Comparison of ENCODE assay signal across 10 cellular contexts in the genomic region with DNA sequence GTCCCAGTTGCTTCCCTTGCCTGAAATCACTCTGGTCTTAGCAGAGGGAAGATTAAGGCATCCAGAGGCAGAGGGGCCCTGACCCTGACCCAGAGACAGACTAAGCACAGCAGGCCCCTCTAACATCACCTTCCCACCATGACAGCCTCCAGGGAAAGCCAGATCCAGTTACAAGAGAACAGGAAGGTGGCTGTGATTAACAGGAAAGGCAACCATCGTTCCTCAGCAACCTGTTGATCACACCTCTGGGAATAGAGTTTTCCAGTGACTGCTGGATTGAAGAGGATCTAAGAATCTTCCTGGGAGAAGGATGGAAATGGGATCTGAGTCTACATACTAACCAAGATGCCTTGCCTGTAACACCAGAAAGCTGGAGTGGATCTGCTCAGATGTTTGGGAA. TPM values are rescaled to one million over a fixed set of nuclear protein-coding genes. Genes with fewer than 3 reads are reported as not detected.
"Had no signal": no experiment of that assay in that cellular context is flagged by ENCODE, and none has a peak within 500 bp of the region (broad histone marks: within the 10 kb centered on the region; RNA-seq: fewer than 3 reads in every experiment).

No MANE protein-coding gene starts in this region.

- H3K4me3 ChIP-seq: GM23248 had no signal

- H3K27me3 Mint-ChIP-seq: IgD-negative memory B cell had no signal

- DNase-seq: GM23248, H9, HCEC 1CT, HFFc6, KBM-7 had no signal

- ATAC-seq: HepG2 had no signal

- H3K27ac ChIP-seq: GM23248, HL-60 had no signal

- H3K4me3 Mint-ChIP-seq: H9, HFFc6 had no signal

- H3K27ac Mint-ChIP-seq: H9, HFFc6 had no signal

RNA-seq across cellular contexts. Expression of gene TREM1, which starts 5.2 kb away (rescaled TPM):
- total RNA-seq: GM23248, H1, H9, HepG2, HT1080 had no signal

RNA-seq across cellular contexts. Expression of gene NCR2, which starts 43.7 kb away (rescaled TPM):
- total RNA-seq: GM23248, H1, H9, HepG2, HFFc6, HT1080 had no signal
